ENCODE assay signal across 17 cellular contexts in the genomic region with DNA sequence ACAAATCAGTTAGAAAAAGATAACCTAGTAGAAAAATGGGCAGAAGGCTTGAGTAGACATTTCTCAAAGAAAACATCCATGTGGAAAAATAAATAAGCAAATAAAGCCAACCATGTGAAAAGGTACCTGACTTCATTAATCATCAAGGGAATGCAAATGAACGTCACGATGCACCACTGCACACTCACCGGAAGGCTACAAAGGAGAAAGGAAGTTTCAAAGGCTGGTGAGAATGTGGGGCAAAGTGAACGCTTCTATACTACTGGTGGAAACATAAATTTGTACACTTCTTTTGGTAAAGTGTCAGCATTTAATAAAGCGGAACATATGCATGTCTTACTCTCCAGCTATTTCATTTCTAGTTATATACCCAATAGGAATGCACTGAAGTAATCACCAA.
"Had no signal": no experiment of that assay in that cellular context is flagged by ENCODE, and none has a peak within 500 bp of the region (broad histone marks: within the 10 kb centered on the region; RNA-seq: fewer than 3 reads in every experiment).

No MANE protein-coding gene starts in this region.

- H3K4me1 ChIP-seq: esophagus squamous epithelium had no signal

- H3K36me3 Mint-ChIP-seq: activated naive CD8-positive, alpha-beta T cell treated with anti-CD3 and anti-CD28 coated beads for 36 hours; type B pancreatic cell had no signal

- H3K4me3 Mint-ChIP-seq: activated naive CD8-positive, alpha-beta T cell treated with anti-CD3 and anti-CD28 coated beads for 36 hours; activated T-helper 1 cell treated with anti-CD3 and anti-CD28 coated beads, Interleukin-12 subunit alpha, Interleukin-12 subunit beta, Interleukin-2, Interleukin-4 antibody, amounts not matched to agents 30 ng/mL and 10 ng/mL and 1 ng/mL, durations not matched to agents 14 hours and 24 hours and 36 hours; naive thymus-derived CD4-positive, alpha-beta T cell; stimulated activated naive CD8-positive, alpha-beta T cell treated with anti-CD3 and anti-CD28 coated beads, Interleukin-15, amount 100 ng/mL, for 72 hours; T-helper 2 cell treated with Interferon-gamma antibody and Interleukin-4, amounts not matched to agents 5 μg/mL and 100 μg/mL, for 36 hours; type B pancreatic cell had no signal

- DNase-seq: activated CD4-positive, alpha-beta T cell treated with anti-CD3 and anti-CD28 coated beads, Interleukin-2, amount 50 U/mL, for 1 hour; activated CD8-positive, alpha-beta memory T cell treated with anti-CD3 and anti-CD28 coated beads for 24 hours; activated naive CD8-positive, alpha-beta T cell treated with anti-CD3 and anti-CD28 coated beads for 36 hours; brain microvascular endothelial cell; cortex of kidney; effector CD4-positive, alpha-beta T cell; esophagus squamous epithelium; mucosa of descending colon; naive thymus-derived CD4-positive, alpha-beta T cell; ovary; stimulated activated naive CD8-positive, alpha-beta T cell treated with anti-CD3 and anti-CD28 coated beads, Interleukin-15, amount 100 ng/mL, for 72 hours had no signal

- H3K27ac Mint-ChIP-seq: activated naive CD8-positive, alpha-beta T cell treated with anti-CD3 and anti-CD28 coated beads for 36 hours; activated T-helper 1 cell treated with anti-CD3 and anti-CD28 coated beads, Interleukin-12 subunit alpha, Interleukin-12 subunit beta, Interleukin-2, Interleukin-4 antibody, amounts not matched to agents 30 ng/mL and 10 ng/mL and 1 ng/mL, durations not matched to agents 14 hours and 24 hours and 36 hours; naive thymus-derived CD4-positive, alpha-beta T cell; stimulated activated naive CD8-positive, alpha-beta T cell treated with anti-CD3 and anti-CD28 coated beads, Interleukin-15, amount 100 ng/mL, for 72 hours; T-helper 2 cell treated with Interferon-gamma antibody and Interleukin-4, amounts not matched to agents 5 μg/mL and 100 μg/mL, for 36 hours; type B pancreatic cell had no signal

- H3K4me3 ChIP-seq: esophagus squamous epithelium, mucosa of descending colon, ovary had no signal

- FAIRE-seq: endothelial cell of umbilical vein had no signal

- H3K36me3 ChIP-seq: brain microvascular endothelial cell, esophagus squamous epithelium, ovary had no signal

- H3K27ac ChIP-seq: brain microvascular endothelial cell, esophagus squamous epithelium, ovary had no signal

- H3K4me1 Mint-ChIP-seq: activated naive CD8-positive, alpha-beta T cell treated with anti-CD3 and anti-CD28 coated beads for 36 hours; naive thymus-derived CD4-positive, alpha-beta T cell; stimulated activated naive CD8-positive, alpha-beta T cell treated with anti-CD3 and anti-CD28 coated beads, Interleukin-15, amount 100 ng/mL, for 72 hours had no signal

- H3K27me3 ChIP-seq: brain microvascular endothelial cell, ovary had no signal

- ATAC-seq: left lobe of liver; mucosa of descending colon; naive thymus-derived CD4-positive, alpha-beta T cell; sciatic nerve; stimulated activated naive CD8-positive, alpha-beta T cell treated with anti-CD3 and anti-CD28 coated beads, Interleukin-15, amount 100 ng/mL, for 72 hours had no signal

- H3K9me3 ChIP-seq: mucosa of descending colon, ovary had no signal
